In genomic region chr5:138180841-138181240, GRCh38 we compare ENCODE assay signal across 24 cellular contexts. TPM values are rescaled to one million over a fixed set of nuclear protein-coding genes. Genes with fewer than 3 reads are reported as not detected.
DNase-seq lines count a peak whose midpoint lies in the region; ATAC-seq and TF ChIP-seq lines count a peak whose summit lies in the region.
"Had no signal": no experiment of that assay in that cellular context is flagged by ENCODE, and none has a peak within 500 bp of the region (broad histone marks: within the 10 kb centered on the region; RNA-seq: fewer than 3 reads in every experiment).

No MANE protein-coding gene starts in this region.

- DNase-seq in MG63 (no peak), chondrocyte (ENCODE audit: low spot score) (no peak), NCI-H774 (lab: John Stamatoyannopoulos, UW) (no peak)
- DNase-seq in activated CD4-positive, alpha-beta T cell treated with anti-CD3 and anti-CD28 coated beads, Interleukin-2, amount 50 U/mL, for 48 hours: no peak
- DNase-seq: activated gamma-delta T cell treated with Interleukin-2 at 50 U/mL for 16 hours; activated naive CD8-positive, alpha-beta T cell treated with anti-CD3 and anti-CD28 coated beads, Interleukin-2, amount 50 U/mL, for 24 hours; activated T-cell treated with anti-CD3 and anti-CD28 coated beads, Interleukin-2, amount 50 U/mL, for 4 hours; body of pancreas; hippocampal formation; left cardiac atrium; NK-92 treated with Interleukin-12 subunit alpha and Interleukin-12 subunit beta, amount 100 ng/mL, for 24 hours; stimulated activated CD4-positive, alpha-beta T cell treated with anti-CD3 and anti-CD28 coated beads, Interleukin-12 subunit alpha, Interleukin-12 subunit beta, amount 100 ng/mL, for 4 hours; stimulated activated CD4-positive, alpha-beta T cell treated with anti-CD3 and anti-CD28 coated beads, Interleukin-4, amount 100 ng/mL, for 1 hour; T1000 had no signal

- H4K20me1 ChIP-seq in BLaER1 treated with 17β-estradiol and CSF1 and Interleukin-3, amounts not matched to agents 10 nM and 100 nM: peaks cover 0 to 57% (median 28%) of the 10 kb centered on the region in 11 experiments; a peak in 19 of 22 replicates

- peaks cover 4% of the 10 kb centered on the region for H3K36me3 Mint-ChIP-seq in chondrocyte (ENCODE audit: low read depth)

- H3K4me3 Mint-ChIP-seq in chondrocyte (ENCODE audit: unreplicated experiment): no peak overlapping the region
- H3K4me3 Mint-ChIP-seq: activated CD4-positive, alpha-beta T cell treated with anti-CD3 and anti-CD28 coated beads, Interleukin-2, amount 10 ng/mL, durations not matched to agents 7 days and 5 days; activated naive CD8-positive, alpha-beta T cell treated with anti-CD3 and anti-CD28 coated beads, Interleukin-2, amount 50 U/mL, for 24 hours; HFFc6; stimulated activated effector memory CD8-positive, alpha-beta T cell treated with anti-CD3 and anti-CD28 coated beads, Interleukin-12 subunit alpha, Interleukin-12 subunit beta, amount 100 ng/mL, for 72 hours; WTC11 had no signal

- H3K27ac Mint-ChIP-seq in chondrocyte (ENCODE audit: unreplicated experiment): peak overlapping the region; percentile 13
- H3K27ac Mint-ChIP-seq: activated CD4-positive, alpha-beta T cell treated with anti-CD3 and anti-CD28 coated beads, Interleukin-2, amount 10 ng/mL, durations not matched to agents 7 days and 5 days; activated naive CD8-positive, alpha-beta T cell treated with anti-CD3 and anti-CD28 coated beads, Interleukin-2, amount 50 U/mL, for 24 hours; HFFc6; stimulated activated effector memory CD8-positive, alpha-beta T cell treated with anti-CD3 and anti-CD28 coated beads, Interleukin-12 subunit alpha, Interleukin-12 subunit beta, amount 100 ng/mL, for 72 hours; WTC11 had no signal

- no peaks in the 10 kb centered on the region for H3K27me3 ChIP-seq in BLaER1 treated with 17β-estradiol and CSF1 and Interleukin-3, amounts not matched to agents 10 nM and 100 nM
- H3K27me3 ChIP-seq in MG63: no peaks in the 10 kb centered on the region
- H3K27me3 ChIP-seq: body of pancreas, gastroesophageal sphincter had no signal

- H3K9me3 Mint-ChIP-seq in chondrocyte (ENCODE audit: low read depth): no peaks in the 10 kb centered on the region
- H3K9me3 Mint-ChIP-seq: activated CD4-positive, alpha-beta T cell treated with anti-CD3 and anti-CD28 coated beads, Interleukin-2, amount 10 ng/mL, durations not matched to agents 7 days and 5 days; activated naive CD8-positive, alpha-beta T cell treated with anti-CD3 and anti-CD28 coated beads, Interleukin-2, amount 50 U/mL, for 24 hours; activated T-cell treated with anti-CD3 and anti-CD28 coated beads, Interleukin-2, amount 50 U/mL, for 4 hours; HFFc6; stimulated activated effector memory CD8-positive, alpha-beta T cell treated with anti-CD3 and anti-CD28 coated beads, Interleukin-12 subunit alpha, Interleukin-12 subunit beta, amount 100 ng/mL, for 72 hours; WTC11 had no signal

- no peak for TF ChIP-seq CTCF in chondrocyte (IDR thresholded peaks at IDR 0.05)

- H3K27ac ChIP-seq in BLaER1 treated with 17β-estradiol and CSF1 and Interleukin-3, amounts not matched to agents 10 nM and 100 nM: peak overlapping the region in 4 of 11 experiments; percentile 11 to 38 (median 30); a peak in 2 of 22 replicates
- H3K27ac ChIP-seq: body of pancreas, gastroesophageal sphincter had no signal

- H3K9me3 ChIP-seq in BLaER1 treated with 17β-estradiol and CSF1 and Interleukin-3, amounts not matched to agents 10 nM and 100 nM (replicated peaks in 1 of 11): no peaks in the 10 kb centered on the region
- H3K9me3 ChIP-seq in MG63: no peaks in the 10 kb centered on the region
- H3K9me3 ChIP-seq: body of pancreas, Caco-2, gastroesophageal sphincter, mucosa of descending colon had no signal

- H3K36me3 ChIP-seq in BLaER1 treated with 17β-estradiol and CSF1 and Interleukin-3, amounts not matched to agents 10 nM and 100 nM: peaks cover 53 to 70% (median 66%) of the 10 kb centered on the region in 11 experiments
- peaks cover 82% of the 10 kb centered on the region for H3K36me3 ChIP-seq in MG63

- peak overlapping the region; percentile 4 to 95 (median 87); a peak in 17 of 22 replicates for H3K9ac ChIP-seq in BLaER1 treated with 17β-estradiol and CSF1 and Interleukin-3, amounts not matched to agents 10 nM and 100 nM

- peaks cover 13% of the 10 kb centered on the region for H3K4me1 Mint-ChIP-seq in chondrocyte (ENCODE audit: low read depth)
- H3K4me1 Mint-ChIP-seq: stimulated activated effector memory CD8-positive, alpha-beta T cell treated with anti-CD3 and anti-CD28 coated beads, Interleukin-12 subunit alpha, Interleukin-12 subunit beta, amount 100 ng/mL, for 72 hours had no signal

- peak overlapping the region in 10 of 11 experiments; percentile 88 to 97 (median 94); a peak in 18 of 22 replicates for H3K4me2 ChIP-seq in BLaER1 treated with 17β-estradiol and CSF1 and Interleukin-3, amounts not matched to agents 10 nM and 100 nM

- peak overlapping the region in 3 of 10 experiments; percentile 85 to 99 (median 86); a peak in 6 of 20 replicates for H3K4me3 ChIP-seq in BLaER1 treated with 17β-estradiol and CSF1 and Interleukin-3, amounts not matched to agents 10 nM and 100 nM
- H3K4me3 ChIP-seq in MG63: peak overlapping the region; percentile 84
- H3K4me3 ChIP-seq: body of pancreas, gastroesophageal sphincter, mucosa of descending colon had no signal

- H3K4me1 ChIP-seq in BLaER1 treated with 17β-estradiol and CSF1 and Interleukin-3, amounts not matched to agents 10 nM and 100 nM: peaks cover 27 to 46% (median 35%) of the 10 kb centered on the region in 10 experiments

- H3K27me3 Mint-ChIP-seq in chondrocyte (ENCODE audit: low read depth): no peaks in the 10 kb centered on the region
- H3K27me3 Mint-ChIP-seq: activated CD4-positive, alpha-beta T cell treated with anti-CD3 and anti-CD28 coated beads, Interleukin-2, amount 10 ng/mL, durations not matched to agents 7 days and 5 days; activated naive CD8-positive, alpha-beta T cell treated with anti-CD3 and anti-CD28 coated beads, Interleukin-2, amount 50 U/mL, for 24 hours had no signal

- ATAC-seq in GM21360 (IDR thresholded peaks at IDR 0.05; ENCODE audit: unreplicated experiment): no peak
- ATAC-seq: activated T-cell treated with anti-CD3 and anti-CD28 coated beads, Interleukin-2, amount 50 U/mL, for 4 hours; body of pancreas; gastroesophageal sphincter; left cardiac atrium; sciatic nerve; WTC11 had no signal

RNA-seq across cellular contexts. Expression of gene KIF20A, which starts 1.9 kb away (rescaled TPM):
- total RNA-seq in MG63 (2014; rRNA removed; shearing (Covaris generic); ENCODE audit: low replicate concordance): 111 and 129 TPM in 2 replicates
- total RNA-seq in chondrocyte: 5.2 to 15.9 TPM (median 14.3 TPM) in 3 replicates

RNA-seq across cellular contexts. Expression of gene BRD8, which starts 2.4 kb away (rescaled TPM):
- total RNA-seq in MG63 (2014; rRNA removed; shearing (Covaris generic); ENCODE audit: low replicate concordance): 64.9 and 106 TPM in 2 replicates
- 31.4 to 49.5 TPM (median 33.1 TPM) in 3 replicates for total RNA-seq in chondrocyte

RNA-seq across cellular contexts. Expression of gene CDC23, which starts 32.3 kb away (rescaled TPM):
- total RNA-seq in MG63 (2014; rRNA removed; shearing (Covaris generic); ENCODE audit: low replicate concordance): 33.8 and 44.3 TPM in 2 replicates
- 28.8 to 32.4 TPM (median 30.8 TPM) in 3 replicates for total RNA-seq in chondrocyte

RNA-seq across cellular contexts. Expression of gene NME5, which starts 41.6 kb away (rescaled TPM):
- not detected in 2 replicates for total RNA-seq in MG63 (2014; rRNA removed; shearing (Covaris generic); ENCODE audit: low replicate concordance)
- total RNA-seq in chondrocyte: 1.7 to 5.0 TPM (median 2.0 TPM) in 3 replicates
- total RNA-seq: activated CD4-positive, alpha-beta T cell treated with anti-CD3 and anti-CD28 coated beads, Interleukin-2, amount 10 ng/mL, durations not matched to agents 7 days and 5 days; activated T-cell treated with anti-CD3 and anti-CD28 coated beads, Interleukin-2, amount 50 U/mL, for 4 hours; Caco-2 had no signal
